In the genomic region with DNA sequence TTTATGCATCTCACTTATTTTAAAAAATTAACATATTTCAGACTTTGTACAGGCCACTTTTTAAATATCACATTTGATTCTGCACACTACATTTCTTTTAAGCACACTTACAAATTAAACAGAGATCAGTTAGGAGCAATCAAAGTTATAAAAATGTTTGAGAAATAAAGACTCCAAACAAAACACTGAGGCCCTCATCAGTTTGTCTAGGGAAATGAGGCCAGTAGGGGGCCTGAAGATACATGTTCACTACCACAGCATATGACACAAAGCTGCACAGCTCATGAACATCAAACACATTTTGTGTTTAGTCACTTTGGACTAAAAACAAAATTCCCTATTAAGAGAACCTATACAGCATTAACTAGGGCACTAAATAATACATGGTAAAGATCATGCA, we compare ENCODE assay signal across 9 cellular contexts.
A peak's percentile ranks its signal among the peaks of the same experiment; 100 is the strongest.
DNase-seq lines count a peak whose midpoint lies in the region; ATAC-seq and TF ChIP-seq lines count a peak whose summit lies in the region.
"Had no signal": no experiment of that assay in that cellular context is flagged by ENCODE, and none has a peak within 500 bp of the region (broad histone marks: within the 10 kb centered on the region; RNA-seq: fewer than 3 reads in every experiment).

No MANE protein-coding gene starts in this region.

- H3K9me3 ChIP-seq in esophagus squamous epithelium (no peaks in the 10 kb centered on the region), spleen (no peaks in the 10 kb centered on the region)
- H3K9me3 ChIP-seq: neutrophil had no signal

- intact Hi-C loops in esophagus squamous epithelium (cut with DNase I) (no loop called here), spleen (cut with DNase I; ENCODE audit: low total_unique reads) (no loop called here)

- DNase-seq in NCI-H82 (lab: John Stamatoyannopoulos, UW) = peak; percentile 40
- DNase-seq in NCI-H82 treated with DMSO at 0.1 percent for 48 hours (lab: John Stamatoyannopoulos, UW; ENCODE audit: unreplicated experiment) = no peak
- DNase-seq in NCI-H1694 treated with DMSO at 0.1 percent for 48 hours (lab: John Stamatoyannopoulos, UW) = peak; percentile 5
- no peak for DNase-seq in esophagus squamous epithelium (lab: John Stamatoyannopoulos, UW)
- DNase-seq in spleen = no peak
- DNase-seq in NCI-H2171 treated with DMSO at 0.1 percent for 48 hours (lab: John Stamatoyannopoulos, UW) = no peak
- no peak for DNase-seq in NCI-H2107 (lab: John Stamatoyannopoulos, UW)

- no peaks in the 10 kb centered on the region for H3K36me3 ChIP-seq in esophagus squamous epithelium
- no peaks in the 10 kb centered on the region for H3K36me3 ChIP-seq in spleen
- H3K36me3 ChIP-seq: neutrophil had no signal

- H3K27me3 ChIP-seq in esophagus squamous epithelium = no peaks in the 10 kb centered on the region
- no peaks in the 10 kb centered on the region for H3K27me3 ChIP-seq in spleen (replicated peaks in 1 of 7)
- H3K27me3 ChIP-seq: neutrophil had no signal

- H3K4me1 ChIP-seq in esophagus squamous epithelium (peaks cover 0 to 21% (median 0%) of the 10 kb centered on the region in 3 donors), spleen (peaks cover 0 to 20% (median 9%) of the 10 kb centered on the region in 6 donors)

- no peak for ATAC-seq in HG03460 (IDR thresholded peaks at IDR 0.05; ENCODE audit: unreplicated experiment)

- no peak for TF ChIP-seq POLR2A in esophagus squamous epithelium (IDR thresholded peaks at IDR 0.05)
- no peak for TF ChIP-seq POLR2A in spleen (IDR thresholded peaks at IDR 0.05)

- H3K27ac ChIP-seq in esophagus squamous epithelium = no peak overlapping the region
- no peak overlapping the region for H3K27ac ChIP-seq in spleen
- H3K27ac ChIP-seq: neutrophil had no signal

- TF ChIP-seq CTCF in esophagus squamous epithelium (IDR thresholded peaks at IDR 0.05) (peak in 4 of 6 experiments; percentile 24 to 60 (median 49)), spleen (IDR thresholded peaks at IDR 0.05 in 8 of 11, conservative IDR thresholded peaks at IDR 0.05 in 3 of 11) (peak in 6 of 11 experiments; percentile 13 to 48 (median 27))

- H3K4me3 ChIP-seq in esophagus squamous epithelium (no peak overlapping the region), spleen (no peak overlapping the region)

Comparison
In these comparisons a context has a peak if more than half of its experiments do, and no peak if none do; other contexts are left out.
1. DNase-seq: peak in NCI-H82 (single experiment) and NCI-H1694 treated with DMSO at 0.1 percent for 48 hours (single experiment); none in NCI-H82 treated with DMSO at 0.1 percent for 48 hours (single experiment), esophagus squamous epithelium (single experiment), spleen (single experiment), NCI-H2171 treated with DMSO at 0.1 percent for 48 hours (single experiment) and NCI-H2107 (single experiment).